Comparison of ENCODE assay signal across 8 cellular contexts in the genomic region with DNA sequence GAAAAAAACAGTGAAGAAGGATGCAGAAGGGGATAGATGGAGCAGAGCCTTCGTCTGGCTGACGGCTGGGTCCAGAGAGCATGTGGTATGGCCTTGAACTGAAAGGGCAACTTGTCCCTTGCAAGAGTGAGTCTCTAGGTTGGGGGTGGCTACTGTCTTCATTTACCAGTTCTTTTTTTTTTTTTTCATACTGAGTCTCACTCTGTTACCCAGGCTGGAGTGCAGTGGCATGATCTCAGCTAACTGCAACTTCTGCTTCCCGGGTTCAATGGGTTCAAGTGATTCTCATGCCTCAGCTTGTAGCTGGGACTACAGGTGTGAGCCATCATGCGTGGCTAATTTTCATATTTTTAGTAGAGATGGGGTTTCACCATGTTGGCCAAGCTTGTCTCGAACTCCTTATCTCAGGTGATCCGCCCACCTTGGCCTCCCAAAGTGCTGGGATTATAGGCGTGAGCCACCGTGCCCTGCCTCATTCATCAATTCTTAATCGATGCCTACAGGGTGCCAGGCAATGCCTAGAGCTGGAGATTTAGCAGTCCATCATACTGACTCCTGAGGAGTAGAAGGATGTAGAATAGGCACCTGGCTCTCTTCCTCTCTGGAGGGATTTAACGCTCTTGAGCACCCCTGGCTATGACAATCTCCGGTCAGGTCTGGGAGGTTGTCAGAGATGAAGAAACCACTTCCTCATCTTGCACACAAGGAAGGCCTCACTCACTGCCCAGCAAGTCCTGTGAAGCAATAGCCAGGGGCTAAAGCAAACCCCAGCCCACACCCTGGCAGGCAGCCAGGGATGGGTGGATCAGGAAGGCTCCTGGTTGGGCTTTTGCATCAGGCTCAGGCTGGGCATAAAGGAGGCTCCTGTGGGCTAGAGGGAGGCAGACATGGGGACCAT. TPM values are rescaled to one million over a fixed set of nuclear protein-coding genes. Genes with fewer than 3 reads are reported as not detected.
DNase-seq lines count a peak whose midpoint lies in the region; ATAC-seq and TF ChIP-seq lines count a peak whose summit lies in the region.

A gene with protein sequence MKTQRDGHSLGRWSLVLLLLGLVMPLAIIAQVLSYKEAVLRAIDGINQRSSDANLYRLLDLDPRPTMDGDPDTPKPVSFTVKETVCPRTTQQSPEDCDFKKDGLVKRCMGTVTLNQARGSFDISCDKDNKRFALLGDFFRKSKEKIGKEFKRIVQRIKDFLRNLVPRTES (plus strand): TSS at position 880 of the 898 bp plus-strand sequence. CDS start 17 bp downstream, at position 897.

- H3K27me3 ChIP-seq in GM06990 (replicated peaks; ENCODE audit: control insufficient read depth, insufficient read depth, low read length) = no peaks in the 10 kb centered on the region
- no peaks in the 10 kb centered on the region; the same call in 1 of the 2 replicates for H3K27me3 ChIP-seq in H9 (ENCODE audit: insufficient read depth, low read length)
- no peaks in the 10 kb centered on the region for H3K27me3 ChIP-seq in esophagus muscularis mucosa

- no peak within 1 kb of the TSS for H3K4ac ChIP-seq in H9 (ENCODE audit: low read depth, low read length)

- H3T11ph ChIP-seq in H9 (ENCODE audit: low read length) = no peak within 1 kb of the TSS

- no peak within 1 kb of the TSS for H3K14ac ChIP-seq in H9 (ENCODE audit: insufficient read depth, low read length)

- no peak within 1 kb of the TSS; a peak in 1 of 5 replicates for H3K4me3 Mint-ChIP-seq in H9
- no peak within 1 kb of the TSS for H3K4me3 Mint-ChIP-seq in activated CD8-positive, alpha-beta T cell treated with anti-CD3 and anti-CD28 coated beads, Interleukin-2, amount 10 ng/mL, durations not matched to agents 7 days and 5 days

- H2BK15ac ChIP-seq in H9 (ENCODE audit: low read depth, low read length) = no peak within 1 kb of the TSS

- H4K20me1 ChIP-seq in H9 (ENCODE audit: control insufficient read depth, insufficient read depth, insufficient read length) = no peaks in the 10 kb centered on the region

- no peak within 1 kb of the TSS for H2BK5ac ChIP-seq in H9 (ENCODE audit: insufficient read length, low read length)

- no peak within 1 kb of the TSS; a peak in 1 of 7 replicates for H3K27ac Mint-ChIP-seq in H9
- no peak within 1 kb of the TSS for H3K27ac Mint-ChIP-seq in activated CD8-positive, alpha-beta T cell treated with anti-CD3 and anti-CD28 coated beads, Interleukin-2, amount 10 ng/mL, durations not matched to agents 7 days and 5 days

- H3K79me1 ChIP-seq in H9 (ENCODE audit: insufficient read depth, low read depth, low read length, poor library complexity, severe bottlenecking) = no peaks in the 10 kb centered on the region

- H2BK12ac ChIP-seq in H9 (ENCODE audit: insufficient read length, low read depth, low read length) = no peak within 1 kb of the TSS

- no peak within 1 kb of the TSS for H3K23ac ChIP-seq in H9 (ENCODE audit: insufficient read length, low read depth, low read length)

- H3K4me3 ChIP-seq in GM06990 (replicated peaks; ENCODE audit: low read depth, low read length) = no peak within 1 kb of the TSS
- H3K4me3 ChIP-seq in esophagus muscularis mucosa = no peak within 1 kb of the TSS

- DNase-seq in GM06990 (ENCODE audit: extremely low read depth, insufficient read length) (peak; percentile 78), NCI-H510A (lab: John Stamatoyannopoulos, UW) (peak; percentile 2), epidermal melanocyte (ENCODE audit: insufficient read length, low spot score) (peak; percentile 80), omental fat pad (ENCODE audit: low spot score) (no peak), H9 (no peak), esophagus muscularis mucosa (ENCODE audit: extremely low spot score) (no peak)
- DNase-seq in activated CD8-positive, alpha-beta T cell treated with anti-CD3 and anti-CD28 coated beads, Interleukin-2, amount 10 ng/mL, durations not matched to agents 7 days and 5 days = no peak

- TF ChIP-seq POLR2A in esophagus muscularis mucosa (IDR thresholded peaks at IDR 0.05; ENCODE audit: low read depth) = no peak

- H3K9ac ChIP-seq in H9 (ENCODE audit: extremely low read depth, insufficient read length, low read length) = no peak within 1 kb of the TSS

- H3K27ac ChIP-seq in H9 (ENCODE audit: insufficient read length, low read depth, low read length) (no peak within 1 kb of the TSS), esophagus muscularis mucosa (replicated peaks in 1 of 4) (no peak within 1 kb of the TSS)

- intact Hi-C loops in esophagus muscularis mucosa (cut with DNase I) = no loop called here

- no peak within 1 kb of the TSS for H4K91ac ChIP-seq in H9 (ENCODE audit: insufficient read length, low read depth, low read length)

- H2AFZ ChIP-seq in H9 (ENCODE audit: low read length) = no peak within 1 kb of the TSS

- H3K4me2 ChIP-seq in H9 (ENCODE audit: insufficient read depth, insufficient read length, low read length) = no peak within 1 kb of the TSS

- no peaks in the 10 kb centered on the region for H3K4me1 ChIP-seq in H9 (ENCODE audit: insufficient read depth, low read length)
- H3K4me1 ChIP-seq in esophagus muscularis mucosa = peaks cover 0 to 6% (median 0%) of the 10 kb centered on the region in 4 donors

- H4K8ac ChIP-seq in H9 (replicated peaks; ENCODE audit: insufficient read length, low read depth, low read length) = no peak within 1 kb of the TSS

- no peak within 1 kb of the TSS for H2BK20ac ChIP-seq in H9 (ENCODE audit: low read depth, low read length, poor library complexity, severe bottlenecking)

- H3K23me2 ChIP-seq in H9 (ENCODE audit: insufficient read length, low read depth, low read length, poor library complexity, severe bottlenecking) = no peaks in the 10 kb centered on the region

- ATAC-seq in GM21786 (IDR thresholded peaks at IDR 0.05; ENCODE audit: unreplicated experiment) (peak; percentile 62), omental fat pad (ENCODE audit: low FRiP score) (peak; percentile 27)
- ATAC-seq in activated CD8-positive, alpha-beta T cell treated with anti-CD3 and anti-CD28 coated beads, Interleukin-2, amount 10 ng/mL, durations not matched to agents 7 days and 5 days = no peak

- no peaks in the 10 kb centered on the region for H3K9me3 Mint-ChIP-seq in H9
- no peaks in the 10 kb centered on the region for H3K9me3 Mint-ChIP-seq in activated CD8-positive, alpha-beta T cell treated with anti-CD3 and anti-CD28 coated beads, Interleukin-2, amount 10 ng/mL, durations not matched to agents 7 days and 5 days (ENCODE audit: insufficient read depth)

- no peak within 1 kb of the TSS for H3K56ac ChIP-seq in H9 (ENCODE audit: insufficient read length, low read depth, low read length)

- H2AK5ac ChIP-seq in H9 (ENCODE audit: insufficient read length, low read length) = no peak within 1 kb of the TSS

- no CpG with 5 or more reads among the region's 11 CpGs for WGBS in H9 (ENCODE audit: extremely low coverage, insufficient read length, low lambda C conversion rate)
- WGBS in esophagus muscularis mucosa = 84% methylated on average over 11 of the region's 11 CpGs

- H4K5ac ChIP-seq in H9 (ENCODE audit: insufficient read length, low read depth, low read length) = no peak within 1 kb of the TSS

- CTCF ChIA-PET in activated CD8-positive, alpha-beta T cell treated with anti-CD3 and anti-CD28 coated beads, Interleukin-2, amount 10 ng/mL, durations not matched to agents 7 days and 5 days (lab: Charles Lee) = interaction anchor here (1.6 kb wide), 1 partner anchor 9 kb away, joined by 4 read pairs; no protein-coding TSS in a partner anchor

- H3K4me1 Mint-ChIP-seq in H9 = peaks cover 2 to 7% of the 10 kb centered on the region in 2 experiments; a peak in 1 of 4 replicates
- H3K4me1 Mint-ChIP-seq in activated CD8-positive, alpha-beta T cell treated with anti-CD3 and anti-CD28 coated beads, Interleukin-2, amount 10 ng/mL, durations not matched to agents 7 days and 5 days (ENCODE audit: low read depth) = peaks cover 11% of the 10 kb centered on the region

- TF ChIP-seq EP300 in esophagus muscularis mucosa (IDR thresholded peaks at IDR 0.05) = no peak

- H3K79me2 ChIP-seq in H9 (ENCODE audit: insufficient read depth, low read length) = no peaks in the 10 kb centered on the region

- POLR2A ChIA-PET in activated CD8-positive, alpha-beta T cell treated with anti-CD3 and anti-CD28 coated beads, Interleukin-2, amount 10 ng/mL, durations not matched to agents 7 days and 5 days (lab: Charles Lee) = no interaction called here

- H3K36me3 ChIP-seq in GM06990 (ENCODE audit: control insufficient read depth, insufficient read depth, low read length) (no peaks in the 10 kb centered on the region), esophagus muscularis mucosa (no peaks in the 10 kb centered on the region)

- peaks cover 39% of the 10 kb centered on the region for H3K27me3 Mint-ChIP-seq in H9 (ENCODE audit: low read depth)
- no peaks in the 10 kb centered on the region for H3K27me3 Mint-ChIP-seq in activated CD8-positive, alpha-beta T cell treated with anti-CD3 and anti-CD28 coated beads, Interleukin-2, amount 10 ng/mL, durations not matched to agents 7 days and 5 days (ENCODE audit: low read depth)

- no peaks in the 10 kb centered on the region for H3K9me3 ChIP-seq in H9 (ENCODE audit: control insufficient read depth, low read depth, low read length)
- H3K9me3 ChIP-seq in esophagus muscularis mucosa = no peaks in the 10 kb centered on the region

- H3K36me3 Mint-ChIP-seq in H9 (ENCODE audit: insufficient read depth in 1 of 3, low read depth in 3 of 3) = no peaks in the 10 kb centered on the region
- H3K36me3 Mint-ChIP-seq in activated CD8-positive, alpha-beta T cell treated with anti-CD3 and anti-CD28 coated beads, Interleukin-2, amount 10 ng/mL, durations not matched to agents 7 days and 5 days (ENCODE audit: low read depth) = no peaks in the 10 kb centered on the region

- TF ChIP-seq CTCF in GM06990 (IDR thresholded peaks at IDR 0.05; ENCODE audit: insufficient read depth, low read length, poor library complexity, severe bottlenecking) (no peak), omental fat pad (IDR thresholded peaks at IDR 0.05) (no peak), H9 (conservative IDR thresholded peaks at IDR 0.05) (no peak), esophagus muscularis mucosa (IDR thresholded peaks at IDR 0.05) (no peak)

- no peak within 1 kb of the TSS for H2BK120ac ChIP-seq in H9 (ENCODE audit: low read depth, low read length, poor library complexity, severe bottlenecking)

- no peak within 1 kb of the TSS for H3K18ac ChIP-seq in H9 (ENCODE audit: insufficient read length, low read depth, low read length)

RNA-seq across cellular contexts. Expression of the gene that starts here (rescaled TPM):
- total RNA-seq in omental fat pad (1 to 10 TPM in 1 of 4 donors, not detected in 3; 8.7 TPM), H9 (2021) (not detected in 2 replicates), esophagus muscularis mucosa (under 1 TPM in 2 of 4 donors, not detected in 2; 0.65 to 0.83 TPM)
- not detected for total RNA-seq in activated CD8-positive, alpha-beta T cell treated with anti-CD3 and anti-CD28 coated beads, Interleukin-2, amount 10 ng/mL, durations not matched to agents 7 days and 5 days

Comparison
In these comparisons a context has a peak if more than half of its experiments do, and no peak if none do; other contexts are left out.
1. DNase-seq: peak in GM06990 (single experiment), NCI-H510A (single experiment) and epidermal melanocyte (single experiment); none in omental fat pad (single experiment), H9 (single experiment), activated CD8-positive, alpha-beta T cell treated with anti-CD3 and anti-CD28 coated beads, Interleukin-2, amount 10 ng/mL, durations not matched to agents 7 days and 5 days (single experiment) and esophagus muscularis mucosa (single experiment).